ENCODE assay signal across 9 cellular contexts in genomic region chr19:53394522-53394973, GRCh38. TPM values are rescaled to one million over a fixed set of nuclear protein-coding genes. Genes with fewer than 3 reads are reported as not detected.
DNase-seq lines count a peak whose midpoint lies in the region; ATAC-seq, FAIRE-seq and TF ChIP-seq lines count a peak whose summit lies in the region.
"Had no signal": no experiment of that assay in that cellular context is flagged by ENCODE, and none has a peak within 500 bp of the region (broad histone marks: within the 10 kb centered on the region; RNA-seq: fewer than 3 reads in every experiment).

No MANE protein-coding gene starts in this region.

- peak overlapping the region in 1 of 2 experiments; percentile 93; a peak in 2 of 4 replicates for H3K4me3 ChIP-seq in DND-41 (ENCODE audit: low read depth in 1 of 2, low read length in 2 of 2)
- peak overlapping the region; percentile 78; the same call in 1 of the 2 replicates for H3K4me3 ChIP-seq in Karpas-422 (ENCODE audit: low read length)
- peak overlapping the region; percentile 77 for H3K4me3 ChIP-seq in brain microvascular endothelial cell (ENCODE audit: low read depth, low read length)
- H3K4me3 ChIP-seq in keratinocyte (ENCODE audit: control insufficient read depth in 2 of 3, extremely low read depth in 1 of 3, insufficient read depth in 2 of 3, low read depth in 1 of 3, low read length in 3 of 3) = peak overlapping the region in 2 of 3 experiments; percentile 35 to 51

- H3K79me2 ChIP-seq in DND-41 (ENCODE audit: insufficient read depth, low read length) (peaks cover 25% of the 10 kb centered on the region), Karpas-422 (ENCODE audit: low read length) (peaks cover 36% of the 10 kb centered on the region), keratinocyte (ENCODE audit: control insufficient read depth, insufficient read depth, low read length) (peaks cover 17% of the 10 kb centered on the region)

- H4K20me1 ChIP-seq in DND-41 (ENCODE audit: insufficient read depth, low read length) (no peaks in the 10 kb centered on the region; the same call in 1 of the 2 replicates), Karpas-422 (ENCODE audit: insufficient read depth, low read depth, low read length) (no peaks in the 10 kb centered on the region), keratinocyte (ENCODE audit: control insufficient read depth, extremely low read depth, insufficient read depth, low read length) (no peaks in the 10 kb centered on the region)

- dilution Hi-C loops in keratinocyte (cut with MboI; ENCODE audit: extremely low pct_ligation_motif_present, low sequenced_read_pairs) = no loop called here

- H3K36me3 Mint-ChIP-seq in stimulated activated naive B cell treated with anti-CD40 and anti-IgM and Interleukin-4, amounts not matched to agents 10 μg/mL and 1 μg/mL and 100 μg/mL, for 72 hours = peaks cover 19 to 38% of the 10 kb centered on the region in 2 donors

- H3K4me3 Mint-ChIP-seq in stimulated activated naive B cell treated with anti-CD40 and anti-IgM and Interleukin-4, amounts not matched to agents 10 μg/mL and 1 μg/mL and 100 μg/mL, for 72 hours = peak overlapping the region; percentile 92 to 94

- no peak for FAIRE-seq in keratinocyte (lab: Jason Lieb, UNC)
- FAIRE-seq: TTC549 had no signal

- TF ChIP-seq CTCF in DND-41 (IDR thresholded peaks at IDR 0.05; ENCODE audit: borderline replicate concordance, extremely low read depth, low read length, poor library complexity, severe bottlenecking) = no peak
- no peak for TF ChIP-seq CTCF in brain microvascular endothelial cell (IDR thresholded peaks at IDR 0.05; ENCODE audit: low read depth, low read length, missing control alignments)
- TF ChIP-seq CTCF in keratinocyte (optimal IDR thresholded peaks at IDR 0.05 in 1 of 3, IDR thresholded peaks at IDR 0.05 in 1 of 3, conservative IDR thresholded peaks at IDR 0.05 in 1 of 3; ENCODE audit: extremely low read depth in 1 of 3, insufficient read depth in 2 of 3, low read length in 3 of 3) = no peak

- peak overlapping the region; percentile 52 for H3K27ac ChIP-seq in DND-41 (ENCODE audit: low read length)
- H3K27ac ChIP-seq in Karpas-422 (ENCODE audit: low read length) = no peak overlapping the region
- no peak overlapping the region for H3K27ac ChIP-seq in brain microvascular endothelial cell
- H3K27ac ChIP-seq in keratinocyte (ENCODE audit: control insufficient read depth, insufficient read depth, low read length) = no peak overlapping the region

- H3K9ac ChIP-seq in DND-41 (ENCODE audit: low read depth, low read length) (peak overlapping the region; percentile 81), Karpas-422 (ENCODE audit: low read length) (peak overlapping the region; percentile 78), keratinocyte (ENCODE audit: control insufficient read depth, extremely low read depth, insufficient read depth, low read length) (peak overlapping the region; percentile 84)

- H3K36me3 ChIP-seq in DND-41 (ENCODE audit: insufficient read depth, low read length) (peaks cover 14% of the 10 kb centered on the region), Karpas-422 (ENCODE audit: insufficient read depth, low read length) (peaks cover 25% of the 10 kb centered on the region), brain microvascular endothelial cell (replicated peaks) (peaks cover 5% of the 10 kb centered on the region), keratinocyte (ENCODE audit: control insufficient read depth in 2 of 2, extremely low read depth in 1 of 2, insufficient read depth in 2 of 2, low read length in 2 of 2) (peaks cover 0 to 3% of the 10 kb centered on the region in 2 experiments)

- H3K9me3 Mint-ChIP-seq in stimulated activated naive B cell treated with anti-CD40 and anti-IgM and Interleukin-4, amounts not matched to agents 10 μg/mL and 1 μg/mL and 100 μg/mL, for 72 hours = peaks cover 11 to 16% of the 10 kb centered on the region in 2 donors

- H3K4me2 ChIP-seq in DND-41 (ENCODE audit: insufficient read depth, low read length) (peak overlapping the region; percentile 98), Karpas-422 (ENCODE audit: low read depth, low read length, poor library complexity, severe bottlenecking) (peak overlapping the region; percentile 87), keratinocyte (ENCODE audit: control insufficient read depth, extremely low read depth, insufficient read depth, low read depth, low read length) (peak overlapping the region; percentile 73)

- H3K27me3 Mint-ChIP-seq in stimulated activated naive B cell treated with anti-CD40 and anti-IgM and Interleukin-4, amounts not matched to agents 10 μg/mL and 1 μg/mL and 100 μg/mL, for 72 hours = no peaks in the 10 kb centered on the region

- H3K27me3 ChIP-seq in DND-41 (ENCODE audit: insufficient read depth, low read length, poor library complexity) (no peaks in the 10 kb centered on the region), Karpas-422 (ENCODE audit: low read length) (no peaks in the 10 kb centered on the region), brain microvascular endothelial cell (replicated peaks) (no peaks in the 10 kb centered on the region), keratinocyte (ENCODE audit: control insufficient read depth, extremely low read depth, insufficient read depth, low read length) (no peaks in the 10 kb centered on the region)

- H2AFZ ChIP-seq in DND-41 (ENCODE audit: low read depth, low read length) (peak overlapping the region; percentile 89), Karpas-422 (ENCODE audit: low read length) (peak overlapping the region; percentile 5; the same call in 1 of the 2 replicates), keratinocyte (ENCODE audit: control insufficient read depth, low read length) (peak overlapping the region; percentile 89)

- in situ Hi-C loops in brain microvascular endothelial cell (cut with HindIII; ENCODE audit: low pct_ligation_motif_present, low sequenced_read_pairs) = no loop called here

- peak overlapping the region; percentile 97 for H3K27ac Mint-ChIP-seq in stimulated activated naive B cell treated with anti-CD40 and anti-IgM and Interleukin-4, amounts not matched to agents 10 μg/mL and 1 μg/mL and 100 μg/mL, for 72 hours

- no peaks in the 10 kb centered on the region for H3K9me1 ChIP-seq in keratinocyte (ENCODE audit: control insufficient read depth, extremely low read depth, insufficient read depth, low read length)

- H3K4me1 ChIP-seq in DND-41 (ENCODE audit: insufficient read depth, low read length) = peaks cover 26% of the 10 kb centered on the region
- H3K4me1 ChIP-seq in Karpas-422 (ENCODE audit: low read length) = peaks cover 12% of the 10 kb centered on the region
- peaks cover 5% of the 10 kb centered on the region for H3K4me1 ChIP-seq in keratinocyte (ENCODE audit: control insufficient read depth, extremely low read depth, insufficient read depth, low read length)

- peak; percentile 32 for DNase-seq in DND-41
- DNase-seq in Karpas-422 = peak; percentile 40
- DNase-seq in brain microvascular endothelial cell = no peak
- no peak for DNase-seq in keratinocyte (ENCODE audit: low read depth, low spot score)
- DNase-seq in stimulated activated naive B cell treated with anti-CD40 and anti-IgM and Interleukin-4, amounts not matched to agents 10 μg/mL and 1 μg/mL and 100 μg/mL, for 72 hours = no peak
- no peak for DNase-seq in KG1 (lab: John Stamatoyannopoulos, UW)
- DNase-seq in NCI-H1436 (lab: John Stamatoyannopoulos, UW) = no peak

- H3K9me3 ChIP-seq in DND-41 (ENCODE audit: insufficient read depth, low read length, severe bottlenecking) (no peaks in the 10 kb centered on the region), Karpas-422 (ENCODE audit: low read length) (peaks cover 6% of the 10 kb centered on the region), keratinocyte (ENCODE audit: control insufficient read depth, low read depth, low read length) (peaks cover 5% of the 10 kb centered on the region)

- H3K9me2 ChIP-seq in Karpas-422 (replicated peaks; ENCODE audit: insufficient read depth, low read length) = no peaks in the 10 kb centered on the region

- ATAC-seq in DND-41 (ENCODE audit: insufficient read depth, low read depth) = peak; percentile 15; the same call in 2 of the 3 replicates
- peak in 1 of 2 donors; percentile 2 for ATAC-seq in stimulated activated naive B cell treated with anti-CD40 and anti-IgM and Interleukin-4, amounts not matched to agents 10 μg/mL and 1 μg/mL and 100 μg/mL, for 72 hours (replicated peaks)
- no peak for ATAC-seq in HG02623 (IDR thresholded peaks at IDR 0.05; ENCODE audit: unreplicated experiment)

- peaks cover 18 to 46% of the 10 kb centered on the region in 2 donors for H3K4me1 Mint-ChIP-seq in stimulated activated naive B cell treated with anti-CD40 and anti-IgM and Interleukin-4, amounts not matched to agents 10 μg/mL and 1 μg/mL and 100 μg/mL, for 72 hours

RNA-seq across cellular contexts. Expression of gene ZNF765, which starts 0.4 kb away (rescaled TPM):
- 21.4 and 26.9 TPM in 2 replicates for total RNA-seq in Karpas-422 (2014; rRNA removed; shearing (Covaris generic); ENCODE audit: low replicate concordance)
- 4.6 to 5.9 TPM (median 5.2 TPM) in 3 replicates for polyA plus RNA-seq in keratinocyte
- polyA plus RNA-seq in keratinocyte (2011; ENCODE audit: low read depth) = 2.7 TPM
- 2.0 and 4.4 TPM in 2 replicates for polyA plus RNA-seq in keratinocyte (2011; cell fraction: cytosol; rRNA removed)
- polyA plus RNA-seq in keratinocyte (2011; cell fraction: nucleus; rRNA removed) = 9.4 and 9.6 TPM in 2 replicates
- 3.9 and 4.6 TPM in 2 replicates for polyA plus RNA-seq in keratinocyte (2012; ENCODE audit: low replicate concordance)
- 4.3 to 19.9 TPM (median 9.4 TPM) in 3 replicates for polyA minus RNA-seq in keratinocyte
- 6.7 TPM for polyA minus RNA-seq in keratinocyte (2011; cell fraction: cytosol; rRNA and poly(A)+ RNA removed)
- 8.3 and 17.4 TPM in 2 replicates for polyA minus RNA-seq in keratinocyte (2011; cell fraction: nucleus; rRNA and poly(A)+ RNA removed)

RNA-seq across cellular contexts. Expression of gene ZNF525, which starts 29.0 kb away (rescaled TPM):
- total RNA-seq in Karpas-422 (2014; rRNA removed; shearing (Covaris generic); ENCODE audit: low replicate concordance) = 24.8 and 47.1 TPM in 2 replicates
- polyA plus RNA-seq in keratinocyte = 6.7 to 9.5 TPM (median 9.5 TPM) in 3 replicates
- 8.8 TPM for polyA plus RNA-seq in keratinocyte (2011; ENCODE audit: low read depth)
- 3.5 and 7.5 TPM in 2 replicates for polyA plus RNA-seq in keratinocyte (2011; cell fraction: cytosol; rRNA removed)
- 17.1 and 21.5 TPM in 2 replicates for polyA plus RNA-seq in keratinocyte (2011; cell fraction: nucleus; rRNA removed)
- polyA plus RNA-seq in keratinocyte (2012; ENCODE audit: low replicate concordance) = 5.8 and 8.0 TPM in 2 replicates
- polyA minus RNA-seq in keratinocyte = 1.0 to 14.5 TPM (median 8.6 TPM) in 3 replicates
- polyA minus RNA-seq in keratinocyte (2011; cell fraction: cytosol; rRNA and poly(A)+ RNA removed) = 4.4 TPM
- polyA minus RNA-seq in keratinocyte (2011; cell fraction: nucleus; rRNA and poly(A)+ RNA removed) = 8.3 and 15.8 TPM in 2 replicates

RNA-seq across cellular contexts. Expression of gene ZNF761, which starts 37.2 kb away (rescaled TPM):
- total RNA-seq in Karpas-422 (2014; rRNA removed; shearing (Covaris generic); ENCODE audit: low replicate concordance) = 21.8 and 29.6 TPM in 2 replicates
- 6.8 to 10.3 TPM (median 9.2 TPM) in 3 replicates for polyA plus RNA-seq in keratinocyte
- polyA plus RNA-seq in keratinocyte (2011; ENCODE audit: low read depth) = 7.7 TPM
- 5.9 and 10.1 TPM in 2 replicates for polyA plus RNA-seq in keratinocyte (2011; cell fraction: cytosol; rRNA removed)
- 18.7 and 21.8 TPM in 2 replicates for polyA plus RNA-seq in keratinocyte (2011; cell fraction: nucleus; rRNA removed)
- 5.5 and 9.0 TPM in 2 replicates for polyA plus RNA-seq in keratinocyte (2012; ENCODE audit: low replicate concordance)
- 1.8 to 18.8 TPM (median 10.3 TPM) in 3 replicates for polyA minus RNA-seq in keratinocyte
- polyA minus RNA-seq in keratinocyte (2011; cell fraction: cytosol; rRNA and poly(A)+ RNA removed) = 9.2 TPM
- polyA minus RNA-seq in keratinocyte (2011; cell fraction: nucleus; rRNA and poly(A)+ RNA removed) = 8.7 and 15.4 TPM in 2 replicates

Comparison
In these comparisons a context has a peak if more than half of its experiments do, and no peak if none do; other contexts are left out.
1. DNase-seq: peak in DND-41 (single experiment) and Karpas-422 (single experiment); none in brain microvascular endothelial cell (single experiment), keratinocyte (single experiment), stimulated activated naive B cell treated with anti-CD40 and anti-IgM and Interleukin-4, amounts not matched to agents 10 μg/mL and 1 μg/mL and 100 μg/mL, for 72 hours (single experiment), KG1 (single experiment) and NCI-H1436 (single experiment).
2. H2AFZ ChIP-seq: peak in every context shown above with its lines; median percentile 89 in DND-41; 89 in keratinocyte; 5 in Karpas-422.
3. Peak in every context shown above with its lines, with median percentiles within 50 percentile points of each other: H3K4me2 ChIP-seq and H3K9ac ChIP-seq.